ENCODE assay signal across 26 cellular contexts in the genomic region with DNA sequence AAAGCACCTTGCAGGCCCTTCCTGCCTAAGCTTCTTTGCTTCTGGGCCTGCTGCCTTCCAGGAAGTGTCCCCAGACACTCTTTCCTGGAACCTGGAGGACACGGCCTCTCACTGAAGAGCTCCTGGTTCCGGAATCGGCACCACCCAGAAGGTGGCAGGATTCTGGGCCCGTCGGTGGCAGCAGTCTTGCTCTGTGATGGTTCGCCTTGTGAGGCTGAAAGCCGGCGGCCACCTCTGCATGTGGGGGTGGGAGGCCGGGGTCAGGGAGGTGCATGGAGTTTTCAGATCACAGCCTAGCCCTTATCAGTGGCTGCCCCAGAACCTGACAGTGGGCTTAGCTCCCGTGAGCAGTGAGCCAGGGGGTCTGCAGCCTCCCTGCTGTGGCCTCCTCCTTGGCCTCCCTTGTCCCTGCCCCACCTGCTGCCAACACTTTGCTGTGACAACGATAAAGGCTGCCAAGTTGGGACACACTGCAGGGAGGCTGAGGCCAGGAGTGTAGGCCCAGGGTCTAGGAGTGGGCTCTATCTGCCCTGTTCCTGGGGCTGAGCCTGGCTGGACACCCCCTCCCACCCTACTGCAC. TPM values are rescaled to one million over a fixed set of nuclear protein-coding genes. Genes with fewer than 3 reads are reported as not detected.
DNase-seq lines count a peak whose midpoint lies in the region; ATAC-seq, FAIRE-seq and TF ChIP-seq lines count a peak whose summit lies in the region.
"Had no signal": no experiment of that assay in that cellular context is flagged by ENCODE, and none has a peak within 500 bp of the region (broad histone marks: within the 10 kb centered on the region; RNA-seq: fewer than 3 reads in every experiment).

No MANE protein-coding gene starts in this region.

- no peak overlapping the region for H3K23ac ChIP-seq in H1 (ENCODE audit: insufficient read length)

- H2AK5ac ChIP-seq in H1 (ENCODE audit: low read depth, low read length), result no peak overlapping the region

- no peak overlapping the region for H3K18ac ChIP-seq in H1 (ENCODE audit: extremely low read depth, low read length)

- no peaks in the 10 kb centered on the region for H3K23me2 ChIP-seq in H1 (ENCODE audit: low read depth, low read length)

- peak overlapping the region; percentile 96 for H3K27ac Mint-ChIP-seq in nephron progenitor cell
- H3K27ac Mint-ChIP-seq: CD8-positive, alpha-beta memory T cell had no signal

- peaks cover 43% of the 10 kb centered on the region for H3K27me3 Mint-ChIP-seq in nephron progenitor cell (ENCODE audit: low read depth, poor library complexity)

- H3K56ac ChIP-seq in H1 (replicated peaks; ENCODE audit: insufficient read length, low read depth, low read length), result no peak overlapping the region

- H2BK15ac ChIP-seq in H1 (ENCODE audit: low read length), result peak overlapping the region; percentile 81; the same call in 1 of the 2 replicates

- H3K9ac ChIP-seq in H1 (replicated peaks in 1 of 4; ENCODE audit: extremely low read depth in 1 of 4, low read depth in 3 of 4, low read length in 3 of 4), result no peak overlapping the region

- H3K27ac ChIP-seq in left ventricle myocardium inferior (replicated peaks), result no peak overlapping the region
- H3K27ac ChIP-seq in H1 (ENCODE audit: low read depth, low read length), result no peak overlapping the region
- H3K27ac ChIP-seq in upper lobe of left lung, result no peak overlapping the region
- H3K27ac ChIP-seq in psoas muscle, result no peak overlapping the region
- H3K27ac ChIP-seq: C4-2B had no signal

- TF ChIP-seq RAD21 in H1 (IDR thresholded peaks at IDR 0.05 in 1 of 2, conservative IDR thresholded peaks at IDR 0.05 in 1 of 2; ENCODE audit: low read depth in 2 of 2, low read length in 2 of 2), result no peak

- no peak for FAIRE-seq in H1 (lab: Jason Lieb, UNC)
- FAIRE-seq: GM12891, RCC 7860 had no signal

- no peak overlapping the region for H4K8ac ChIP-seq in H1 (ENCODE audit: extremely low read depth, insufficient read depth, low read length)

- H3K79me2 ChIP-seq in H1 (ENCODE audit: control insufficient read depth in 1 of 2, insufficient read depth in 2 of 2, low read length in 2 of 2), result no peaks in the 10 kb centered on the region

- H2BK12ac ChIP-seq in H1 (ENCODE audit: low read depth, low read length), result peak overlapping the region; percentile 2; the same call in 1 of the 2 replicates

- no peak overlapping the region for H2AFZ ChIP-seq in H1 (ENCODE audit: low read length)

- TF ChIP-seq CTCF in left ventricle myocardium inferior (IDR thresholded peaks at IDR 0.05; ENCODE audit: borderline replicate concordance) (no peak), H1 (IDR thresholded peaks at IDR 0.05; ENCODE audit: control extremely low read depth in 1 of 3, insufficient read depth in 1 of 3, low read depth in 1 of 3, low read length in 3 of 3) (no peak), nephron progenitor cell (IDR thresholded peaks at IDR 0.05) (no peak), upper lobe of left lung (IDR thresholded peaks at IDR 0.05) (no peak), psoas muscle (IDR thresholded peaks at IDR 0.05) (no peak)

- WGBS in H1 (ENCODE audit: extremely low coverage in 1 of 2, insufficient coverage in 1 of 2, insufficient read length in 1 of 2, insufficient replicate concordance in 2 of 2, low coverage in 1 of 2, low lambda C conversion rate in 2 of 2, missing lambda C conversion rate in 1 of 2), 2 experiments, result 92% methylated on average over 11 of the region's 11 CpGs; no CpG with 5 or more reads in 1 of the 2 experiments
- 72% methylated on average over 10 of the region's 11 CpGs; no CpG with 5 or more reads in 1 of the 2 donors for WGBS in upper lobe of left lung, 2 donors
- 72 to 82% (median 77%) methylated on average over 11 of the region's 11 CpGs for WGBS in psoas muscle, 3 donors

- no peak overlapping the region for H4K5ac ChIP-seq in H1 (ENCODE audit: insufficient read length, low read depth, low read length)

- H3K4me3 ChIP-seq in left ventricle myocardium inferior (no peak overlapping the region), H1 (ENCODE audit: extremely low read depth in 1 of 4, insufficient read depth in 2 of 4, low read depth in 3 of 4, low read length in 4 of 4) (no peak overlapping the region), upper lobe of left lung (no peak overlapping the region), psoas muscle (no peak overlapping the region)

- no peaks in the 10 kb centered on the region for H4K20me1 ChIP-seq in H1 (replicated peaks in 1 of 2; ENCODE audit: control insufficient read depth in 1 of 2, insufficient read depth in 2 of 2, low read length in 2 of 2)

- H2BK120ac ChIP-seq in H1 (replicated peaks; ENCODE audit: low read depth, low read length), result no peak overlapping the region

- no peak overlapping the region for H3K14ac ChIP-seq in H1 (ENCODE audit: insufficient read length)

- no peaks in the 10 kb centered on the region for H3K79me1 ChIP-seq in H1 (ENCODE audit: low read depth, low read length)

- DNase-seq in Right ventricle myocardium inferior (ENCODE audit: missing footprints), result no peak
- no peak for DNase-seq in left ventricle myocardium inferior
- no peak for DNase-seq in H1 (ENCODE audit: low read depth in 1 of 2, low spot score in 2 of 2)
- no peak for DNase-seq in nephron progenitor cell
- DNase-seq in upper lobe of left lung, result peak; percentile 14 to 65
- no peak for DNase-seq in mucosa of gallbladder (ENCODE audit: low spot score)
- DNase-seq in psoas muscle, result no peak
- DNase-seq: Calu3; CD8-positive, alpha-beta memory T cell; DMS153; KBM-7; MM.1S; NCI-H1048; NCI-H1436; NCI-H1930; NCI-H226; NCI-H510A treated with DMSO at 0.1 percent for 48 hours; NCI-H774; NK-92 treated with Interleukin-12 subunit alpha and Interleukin-12 subunit beta, amount 100 ng/mL, for 24 hours; SHP77 treated with DMSO at 0.1 percent for 48 hours had no signal

- H4K91ac ChIP-seq in H1 (replicated peaks; ENCODE audit: insufficient read length, low read length), result no peak overlapping the region

- no peaks in the 10 kb centered on the region for H3K36me3 ChIP-seq in left ventricle myocardium inferior
- no peaks in the 10 kb centered on the region for H3K36me3 ChIP-seq in H1 (ENCODE audit: control insufficient read depth in 2 of 4, insufficient read depth in 4 of 4, low read length in 3 of 4)
- no peaks in the 10 kb centered on the region for H3K36me3 ChIP-seq in upper lobe of left lung
- no peaks in the 10 kb centered on the region for H3K36me3 ChIP-seq in psoas muscle (ENCODE audit: insufficient read depth in 1 of 2, low read depth in 1 of 2)

- TF ChIP-seq POLR2A in H1 (IDR thresholded peaks at IDR 0.05; ENCODE audit: control extremely low read depth in 1 of 2, low read depth in 2 of 2, low read length in 2 of 2) (no peak), upper lobe of left lung (IDR thresholded peaks at IDR 0.05) (no peak)

- H2BK20ac ChIP-seq in H1 (ENCODE audit: low read length), result no peak overlapping the region

- H3K9me3 Mint-ChIP-seq in nephron progenitor cell, result no peaks in the 10 kb centered on the region

- POLR2A ChIA-PET in H1 (lab: Charles Lee; ENCODE audit: partially characterized antibody), result interaction anchor here (0.7 to 2.3 kb wide), 5 partner anchors 9 to 121 kb away, joined by 3 to 5 read pairs (median 3); no protein-coding TSS in a partner anchor

- H3K4me2 ChIP-seq in H1 (ENCODE audit: insufficient read depth in 1 of 2, low read depth in 2 of 2, low read length in 2 of 2), result no peak overlapping the region

- no peak overlapping the region for H3K4me3 Mint-ChIP-seq in nephron progenitor cell
- H3K4me3 Mint-ChIP-seq: CD8-positive, alpha-beta memory T cell had no signal

- intact Hi-C loops in Right ventricle myocardium inferior (cut with DNase I), result no loop called here
- intact Hi-C loops in left ventricle myocardium inferior (cut with micrococcal nuclease), result no loop called here
- intact Hi-C loops in psoas muscle (cut with DNase I), result no loop called here

- H3K27me3 ChIP-seq in left ventricle myocardium inferior (ENCODE audit: low read depth) (peaks cover 66% of the 10 kb centered on the region), H1 (replicated peaks in 1 of 4; ENCODE audit: control insufficient read depth in 3 of 4, extremely low read depth in 1 of 4, insufficient read depth in 3 of 4, low read length in 3 of 4) (no peaks in the 10 kb centered on the region; a peak in 1 of 7 replicates), upper lobe of left lung (no peaks in the 10 kb centered on the region), psoas muscle (ENCODE audit: insufficient read depth in 3 of 3, low read length in 2 of 3) (peaks cover 0 to 6% (median 4%) of the 10 kb centered on the region in 3 donors)

- H3K4ac ChIP-seq in H1 (replicated peaks; ENCODE audit: insufficient read length, low read depth, low read length), result no peak overlapping the region

- H3K4me1 ChIP-seq in left ventricle myocardium inferior, result no peaks in the 10 kb centered on the region
- peaks cover 0 to 12% (median 3%) of the 10 kb centered on the region in 4 experiments; a peak in 5 of 7 replicates for H3K4me1 ChIP-seq in H1 (replicated peaks in 1 of 4; ENCODE audit: control insufficient read depth in 3 of 4, insufficient read depth in 4 of 4, low read length in 3 of 4)
- peaks cover 0 to 3% (median 0%) of the 10 kb centered on the region in 4 donors for H3K4me1 ChIP-seq in upper lobe of left lung
- no peaks in the 10 kb centered on the region for H3K4me1 ChIP-seq in psoas muscle

- ATAC-seq in Right ventricle myocardium inferior (peak; percentile 27), upper lobe of left lung (ENCODE audit: low FRiP score in 2 of 2) (no peak), psoas muscle (no peak), GM18868 (IDR thresholded peaks at IDR 0.05; ENCODE audit: unreplicated experiment) (no peak)

- H3K9me3 ChIP-seq in left ventricle myocardium inferior (replicated peaks) (peaks cover 4% of the 10 kb centered on the region), H1 (ENCODE audit: insufficient read depth in 2 of 2, low read depth in 1 of 2, low read length in 1 of 2) (no peaks in the 10 kb centered on the region), upper lobe of left lung (no peaks in the 10 kb centered on the region), psoas muscle (no peaks in the 10 kb centered on the region)

- CTCF ChIA-PET in H1 (lab: Charles Lee; ENCODE audit: partially characterized antibody), result interaction anchor here (0.7 to 14.7 kb wide), 17 partner anchors 8 to 144 kb away, joined by 3 to 237 read pairs (median 4); a partner anchor contains a TSS

- H3K36me3 Mint-ChIP-seq in nephron progenitor cell (ENCODE audit: low read depth), result no peaks in the 10 kb centered on the region
- H3K36me3 Mint-ChIP-seq: CD8-positive, alpha-beta memory T cell had no signal

- H2BK5ac ChIP-seq in H1 (ENCODE audit: low read depth, low read length), result peak overlapping the region; percentile 7; the same call in 1 of the 2 replicates

- TF ChIP-seq EP300 in H1 (IDR thresholded peaks at IDR 0.05; ENCODE audit: borderline replicate concordance in 1 of 2, low read depth in 2 of 2, low read length in 2 of 2) (no peak), upper lobe of left lung (IDR thresholded peaks at IDR 0.05) (no peak)

- H3K4me1 Mint-ChIP-seq in nephron progenitor cell, result no peaks in the 10 kb centered on the region
- H3K4me1 Mint-ChIP-seq: CD8-positive, alpha-beta memory T cell had no signal

RNA-seq across cellular contexts. Expression of a gene that starts 30.8 kb away (rescaled TPM):
- total RNA-seq in Right ventricle myocardium inferior, result not detected
- not detected for total RNA-seq in left ventricle myocardium inferior
- total RNA-seq in H1 (2021; fragmentation: NEBNext Ultra II Directional; extraction: Animal tissue kit (Norgen Biotek cat#: 25700)), result 3.0 and 3.3 TPM in 2 replicates
- polyA plus RNA-seq in H1 (2011; rRNA removed), result 1.0 and 2.2 TPM in 2 replicates
- polyA plus RNA-seq in H1 (2011; cell fraction: cytosol; rRNA removed), result 1.6 TPM
- 10.5 TPM for polyA plus RNA-seq in H1 (2011; cell fraction: nucleus; rRNA removed)
- 1.7 to 2.0 TPM (median 1.9 TPM) in 4 replicates for polyA plus RNA-seq in H1 (2012, experiment 1 of 2)
- polyA plus RNA-seq in H1 (2012, experiment 2 of 2), result 0.84 TPM
- polyA plus RNA-seq in H1 (2013, experiment 1 of 2), result 0.75 TPM
- 0.68 TPM for polyA plus RNA-seq in H1 (2013, experiment 2 of 2)
- polyA minus RNA-seq in H1 (2011; rRNA and poly(A)+ RNA removed), result 1.8 and 3.0 TPM in 2 replicates
- 0.59 TPM for polyA minus RNA-seq in H1 (2011; cell fraction: cytosol; rRNA and poly(A)+ RNA removed)
- polyA minus RNA-seq in H1 (2011; cell fraction: nucleus; rRNA and poly(A)+ RNA removed), result 8.6 TPM
- under 1 TPM in 2 of 6 donors, not detected in 4; 0.03 to 0.07 TPM for total RNA-seq in upper lobe of left lung
- 0.29 TPM for total RNA-seq in mucosa of gallbladder
- not detected for total RNA-seq in psoas muscle
- polyA plus RNA-seq in psoas muscle, result not detected
- total RNA-seq: Calu3; CD8-positive, alpha-beta memory T cell; G401; H4 had no signal
- polyA plus RNA-seq: CD8-positive, alpha-beta memory T cell had no signal

RNA-seq across cellular contexts. Expression of a gene that starts 43.1 kb away (rescaled TPM):
- total RNA-seq in Right ventricle myocardium inferior (0.41 TPM), left ventricle myocardium inferior (0.27 TPM), upper lobe of left lung (1 to 10 TPM in 2 of 6 donors, under 1 TPM in 2, not detected in 2; 0.78 to 8.6 (median 1.2) TPM), mucosa of gallbladder (6.3 TPM), psoas muscle (not detected)
- 28.8 and 31.5 TPM in 2 replicates for total RNA-seq in H1 (2021; fragmentation: NEBNext Ultra II Directional; extraction: Animal tissue kit (Norgen Biotek cat#: 25700))
- polyA plus RNA-seq in H1 (2011; rRNA removed) (40.7 and 67.4 TPM in 2 replicates), psoas muscle (under 1 TPM; 0.04 to 0.30 (median 0.08) TPM)
- polyA plus RNA-seq in H1 (2011; cell fraction: cytosol; rRNA removed), result 38.3 TPM
- 98.5 TPM for polyA plus RNA-seq in H1 (2011; cell fraction: nucleus; rRNA removed)
- polyA plus RNA-seq in H1 (2012, experiment 1 of 2), result 29.4 to 44.2 TPM (median 42.1 TPM) in 4 replicates
- 35.2 TPM for polyA plus RNA-seq in H1 (2012, experiment 2 of 2)
- polyA plus RNA-seq in H1 (2013, experiment 1 of 2), result 26.2 TPM
- polyA plus RNA-seq in H1 (2013, experiment 2 of 2), result 24.4 TPM
- 12.0 and 13.2 TPM in 2 replicates for polyA minus RNA-seq in H1 (2011; rRNA and poly(A)+ RNA removed)
- 20.3 TPM for polyA minus RNA-seq in H1 (2011; cell fraction: cytosol; rRNA and poly(A)+ RNA removed)
- polyA minus RNA-seq in H1 (2011; cell fraction: nucleus; rRNA and poly(A)+ RNA removed), result 32.0 TPM
- total RNA-seq: Calu3; CD8-positive, alpha-beta memory T cell; G401 had no signal
- polyA plus RNA-seq: CD8-positive, alpha-beta memory T cell had no signal

Comparison
In these comparisons a context has a peak if more than half of its experiments do, and no peak if none do; other contexts are left out.
1. DNase-seq: peak in upper lobe of left lung (2 of 2); none in Right ventricle myocardium inferior (single experiment), left ventricle myocardium inferior (single experiment), H1 (0 of 2), nephron progenitor cell (single experiment), mucosa of gallbladder (single experiment) and psoas muscle (0 of 2).